Comparison of ENCODE assay signal across 24 cellular contexts in genomic region chr9:14662060-14662453, GRCh38. TPM values are rescaled to one million over a fixed set of nuclear protein-coding genes. Genes with fewer than 3 reads are reported as not detected.
A peak's percentile ranks its signal among the peaks of the same experiment; 100 is the strongest.
DNase-seq lines count a peak whose midpoint lies in the region; ATAC-seq and TF ChIP-seq lines count a peak whose summit lies in the region.
"Had no signal": no experiment of that assay in that cellular context is flagged by ENCODE, and none has a peak within 500 bp of the region (broad histone marks: within the 10 kb centered on the region; RNA-seq: fewer than 3 reads in every experiment).

No MANE protein-coding gene starts in this region.

- H3K27me3 ChIP-seq in right cardiac atrium (ENCODE audit: control insufficient read depth, insufficient read depth): no peaks in the 10 kb centered on the region
- H3K27me3 ChIP-seq in A673 (replicated peaks; ENCODE audit: insufficient read depth, low read depth, low read length, poor library complexity): no peaks in the 10 kb centered on the region
- H3K27me3 ChIP-seq in osteoblast (ENCODE audit: insufficient read depth, low read length): no peaks in the 10 kb centered on the region
- H3K27me3 ChIP-seq: BE2C; BLaER1; BLaER1 treated with 17β-estradiol and CSF1 and Interleukin-3, amounts not matched to agents 10 nM and 100 nM had no signal

- CTCF ChIA-PET in A673 (lab: Charles Lee): interaction anchor here (0.8 kb wide), 1 partner anchor 212 kb away, joined by 3 read pairs; no protein-coding TSS in a partner anchor

- no peak overlapping the region for H3K27ac ChIP-seq in right cardiac atrium (ENCODE audit: low read length)
- H3K27ac ChIP-seq in A673 (ENCODE audit: low read depth, low read length, poor library complexity, severe bottlenecking): peak overlapping the region; percentile 59
- peak overlapping the region; percentile 29 for H3K27ac ChIP-seq in SK-N-MC
- no peak overlapping the region for H3K27ac ChIP-seq in osteoblast (ENCODE audit: low read depth, low read length)
- H3K27ac ChIP-seq: 22Rv1; A549; BLaER1; BLaER1 treated with 17β-estradiol and CSF1 and Interleukin-3, amounts not matched to agents 10 nM and 100 nM; C4-2B had no signal

- H3K4me3 ChIP-seq in right cardiac atrium (ENCODE audit: low read length) (no peak overlapping the region), A673 (ENCODE audit: low read depth, low read length, poor library complexity, severe bottlenecking) (no peak overlapping the region), SK-N-MC (no peak overlapping the region), osteoblast (ENCODE audit: insufficient read depth, low read length) (no peak overlapping the region)
- H3K4me3 ChIP-seq: A549; BLaER1; BLaER1 treated with 17β-estradiol and CSF1 and Interleukin-3, amounts not matched to agents 10 nM and 100 nM had no signal

- intact Hi-C loops in right cardiac atrium (cut with DNase I): no loop called here
- intact Hi-C loops in cardiac septum (cut with DNase I): no loop called here
- intact Hi-C loops in A673 (cut with micrococcal nuclease; ENCODE audit: unreplicated experiment): loop anchor here (5.0 kb wide), 1 partner anchor 105 kb away; no protein-coding TSS in a partner anchor

- H4K20me1 ChIP-seq in osteoblast (ENCODE audit: insufficient read depth, low read length): peaks cover 2% of the 10 kb centered on the region
- H4K20me1 ChIP-seq: BLaER1; BLaER1 treated with 17β-estradiol and CSF1 and Interleukin-3, amounts not matched to agents 10 nM and 100 nM had no signal

- no peak overlapping the region for H3K9ac ChIP-seq in SK-N-MC (ENCODE audit: insufficient read length)
- H3K9ac ChIP-seq: BLaER1; BLaER1 treated with 17β-estradiol and CSF1 and Interleukin-3, amounts not matched to agents 10 nM and 100 nM had no signal

- H3K4me1 ChIP-seq in right cardiac atrium (ENCODE audit: control insufficient read depth, insufficient read depth, low read length): no peaks in the 10 kb centered on the region
- peaks cover 21% of the 10 kb centered on the region for H3K4me1 ChIP-seq in A673 (ENCODE audit: insufficient read depth, low read length, poor library complexity, severe bottlenecking)
- H3K4me1 ChIP-seq in osteoblast (ENCODE audit: insufficient read depth, low read length): no peaks in the 10 kb centered on the region
- H3K4me1 ChIP-seq: A549; BE2C; BLaER1; BLaER1 treated with 17β-estradiol and CSF1 and Interleukin-3, amounts not matched to agents 10 nM and 100 nM; Caco-2 had no signal

- H3K36me3 ChIP-seq in A673 (ENCODE audit: insufficient read depth, low read length, poor library complexity, severe bottlenecking) (peaks cover 9% of the 10 kb centered on the region), SK-N-MC (ENCODE audit: insufficient read depth, low read length) (peaks cover 23% of the 10 kb centered on the region), osteoblast (ENCODE audit: insufficient read depth, low read length) (peaks cover 6% of the 10 kb centered on the region)
- H3K36me3 ChIP-seq: BE2C had no signal

- H2AFZ ChIP-seq in osteoblast (ENCODE audit: low read length): no peak overlapping the region

- BruUV-seq in A673 (replicated peaks; lab: Mats Ljungman, UMichigan): no TSS peak

- H3K9me3 ChIP-seq in right cardiac atrium (ENCODE audit: control insufficient read depth, low read length) (no peaks in the 10 kb centered on the region), A673 (ENCODE audit: low read depth, low read length, poor library complexity, severe bottlenecking) (no peaks in the 10 kb centered on the region), SK-N-MC (ENCODE audit: low read depth, low read length) (no peaks in the 10 kb centered on the region), osteoblast (ENCODE audit: low read depth, low read length) (no peaks in the 10 kb centered on the region)
- H3K9me3 ChIP-seq: A549; BE2C; BLaER1; BLaER1 treated with 17β-estradiol and CSF1 and Interleukin-3, amounts not matched to agents 10 nM and 100 nM; Caco-2 had no signal

- 97% methylated on average over 3 of the region's 3 CpGs for WGBS in right cardiac atrium

- TF ChIP-seq CTCF in A673 (conservative IDR thresholded peaks at IDR 0.05; ENCODE audit: low read depth, low read length): no peak
- TF ChIP-seq CTCF in osteoblast (IDR thresholded peaks at IDR 0.05; ENCODE audit: extremely low read depth, low read depth, low read length): no peak

- no peaks in the 10 kb centered on the region for H3K79me2 ChIP-seq in osteoblast (ENCODE audit: insufficient read depth, low read length)

- H3K4me2 ChIP-seq in osteoblast (ENCODE audit: insufficient read depth, low read length): no peak overlapping the region
- H3K4me2 ChIP-seq: A549; BLaER1; BLaER1 treated with 17β-estradiol and CSF1 and Interleukin-3, amounts not matched to agents 10 nM and 100 nM had no signal

- POLR2A ChIA-PET in A673 (lab: Charles Lee; ENCODE audit: low non-redundant PET): no interaction called here

- DNase-seq in right cardiac atrium (peak in 2 of 3 donors; percentile 12 to 17), cardiac septum (ENCODE audit: low spot score) (no peak), A673 (ENCODE audit: low spot score) (no peak), SK-N-MC (ENCODE audit: low read depth, low spot score) (no peak), osteoblast (ENCODE audit: insufficient read length, low spot score, missing footprints) (peak; percentile 46), NCI-H1417 (lab: John Stamatoyannopoulos, UW) (no peak), DMS79 (lab: John Stamatoyannopoulos, UW) (no peak)
- no peak for DNase-seq in effector CD8-positive, alpha-beta T cell (lab: John Stamatoyannopoulos, UW)
- DNase-seq: 8988T; BE2C; Calu3; CD4-positive, alpha-beta memory T cell; CD4-positive, alpha-beta T cell; CD8-positive, alpha-beta memory T cell; CD8-positive, alpha-beta T cell; DMS 273 treated with DMSO at 0.1 percent for 48 hours; DMS153; DND-41 had no signal

- ATAC-seq in right cardiac atrium: no peak
- ATAC-seq: CD8-positive, alpha-beta T cell had no signal

RNA-seq across cellular contexts. Expression of gene ZDHHC21, which starts 31.2 kb away (rescaled TPM):
- total RNA-seq in right cardiac atrium: 10 to 100 TPM in 3 of 4 donors, 1 to 10 TPM in 1; 9.0 to 11.7 (median 11.3) TPM
- 5.3 TPM for polyA plus RNA-seq in right cardiac atrium
- 8.6 TPM for total RNA-seq in cardiac septum
- total RNA-seq in A673 (2021): 22.7 and 30.4 TPM in 2 replicates
- 10.1 and 10.6 TPM in 2 replicates for total RNA-seq in osteoblast

Comparison
In these comparisons a context has a peak if more than half of its experiments do, and no peak if none do; other contexts are left out.
1. DNase-seq: peak in right cardiac atrium (2 of 3) and osteoblast (single experiment); none in cardiac septum (single experiment), A673 (single experiment), SK-N-MC (single experiment), NCI-H1417 (0 of 3), DMS79 (single experiment) and effector CD8-positive, alpha-beta T cell (single experiment).
2. H3K27ac ChIP-seq: peak in A673 (single experiment) and SK-N-MC (single experiment); none in right cardiac atrium (single experiment) and osteoblast (single experiment).